In the genomic region with DNA sequence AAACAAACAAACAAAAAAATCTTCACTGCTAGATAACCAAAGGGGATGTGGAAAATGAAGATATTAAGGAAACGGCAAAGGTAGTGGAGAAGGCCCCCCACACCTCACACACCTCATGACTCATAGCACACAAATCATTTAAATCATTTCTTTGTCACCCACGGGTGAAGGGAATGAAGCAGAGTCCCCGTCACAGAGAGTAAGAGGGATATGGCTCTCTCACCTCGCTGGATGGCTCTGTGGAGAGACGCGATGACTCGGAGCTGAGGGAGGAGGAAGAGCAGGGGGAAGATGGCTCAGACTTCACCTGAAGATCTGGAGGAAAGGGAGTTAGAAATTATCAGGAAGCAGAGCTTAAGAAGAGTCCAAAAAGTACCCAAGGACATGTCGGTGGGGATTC, we compare ENCODE assay signal across 10 cellular contexts. TPM values are rescaled to one million over a fixed set of nuclear protein-coding genes. Genes with fewer than 3 reads are reported as not detected.
DNase-seq lines count a peak whose midpoint lies in the region; ATAC-seq and TF ChIP-seq lines count a peak whose summit lies in the region.
"Had no signal": no experiment of that assay in that cellular context is flagged by ENCODE, and none has a peak within 500 bp of the region (broad histone marks: within the 10 kb centered on the region; RNA-seq: fewer than 3 reads in every experiment).

No MANE protein-coding gene starts in this region.

- in situ Hi-C loops in GM13976 (cut with MboI; ENCODE audit: low sequenced_read_pairs, unreplicated experiment): no loop called here

- H3K27ac Mint-ChIP-seq in dendritic cell treated with granulocyte-macrophage colony-stimulating factor and Interleukin-4, amounts not matched to agents 40 ng/mL and 50 ng/mL, for 4 days: peak overlapping the region; percentile 98
- H3K27ac Mint-ChIP-seq in natural killer cell treated with Interleukin-12 subunit alpha and Interleukin-12 subunit beta and Interleukin-15 and Interleukin-18, amount 100 ng/mL, for 72 hours: peak overlapping the region; percentile 95 to 96

- intact Hi-C loops in dendritic cell treated with granulocyte-macrophage colony-stimulating factor and Interleukin-4, amounts not matched to agents 40 ng/mL and 50 ng/mL, for 4 days (cut with micrococcal nuclease): loop anchor here (1.0 to 5.0 kb wide), 2 partner anchors 26 to 50 kb away; partner anchors contain the start of genes AGPAT1 and RNF5

- ATAC-seq in natural killer cell treated with Interleukin-12 subunit alpha and Interleukin-12 subunit beta and Interleukin-15 and Interleukin-18, amount 100 ng/mL, for 72 hours: no peak
- no peak for ATAC-seq in HG03457 (IDR thresholded peaks at IDR 0.05; ENCODE audit: unreplicated experiment)
- no peak for ATAC-seq in HG02623 (IDR thresholded peaks at IDR 0.05; ENCODE audit: unreplicated experiment)

- H3K27me3 ChIP-seq in AG04450 (ENCODE audit: control insufficient read depth, insufficient read depth, low read length): no peaks in the 10 kb centered on the region

- DNase-seq in AG04450 (ENCODE audit: low read depth, low spot score) (no peak), pons (ENCODE audit: low spot score) (no peak), GM13976 (ENCODE audit: low spot score) (no peak)
- DNase-seq in Jurkat, Clone E6-1 (ENCODE audit: low read depth, low spot score): no peak
- no peak for DNase-seq in natural killer cell treated with Interleukin-12 subunit alpha and Interleukin-12 subunit beta and Interleukin-15 and Interleukin-18, amount 100 ng/mL, for 72 hours (ENCODE audit: low spot score)
- DNase-seq: activated CD4-positive, alpha-beta T cell treated with anti-CD3 and anti-CD28 coated beads, Interleukin-2, amount 50 U/mL, for 4 hours; Kasumi-1 had no signal

- H3K27ac ChIP-seq in AG04450 (ENCODE audit: low read depth, low read length): no peak overlapping the region

- H3K4me1 Mint-ChIP-seq in dendritic cell treated with granulocyte-macrophage colony-stimulating factor and Interleukin-4, amounts not matched to agents 40 ng/mL and 50 ng/mL, for 4 days (ENCODE audit: low read depth): peaks cover 64% of the 10 kb centered on the region
- peaks cover 42 to 51% of the 10 kb centered on the region in 2 donors for H3K4me1 Mint-ChIP-seq in natural killer cell treated with Interleukin-12 subunit alpha and Interleukin-12 subunit beta and Interleukin-15 and Interleukin-18, amount 100 ng/mL, for 72 hours (ENCODE audit: low read depth in 2 of 2)

- peaks cover 3% of the 10 kb centered on the region; the same call in 1 of the 2 replicates for H3K9me3 ChIP-seq in AG04450 (ENCODE audit: control insufficient read depth, insufficient read depth, low read length)

- peak overlapping the region; percentile 98 for H3K4me3 Mint-ChIP-seq in dendritic cell treated with granulocyte-macrophage colony-stimulating factor and Interleukin-4, amounts not matched to agents 40 ng/mL and 50 ng/mL, for 4 days
- peak overlapping the region; percentile 98 for H3K4me3 Mint-ChIP-seq in natural killer cell treated with Interleukin-12 subunit alpha and Interleukin-12 subunit beta and Interleukin-15 and Interleukin-18, amount 100 ng/mL, for 72 hours

- H3K9me3 Mint-ChIP-seq in dendritic cell treated with granulocyte-macrophage colony-stimulating factor and Interleukin-4, amounts not matched to agents 40 ng/mL and 50 ng/mL, for 4 days: no peaks in the 10 kb centered on the region
- H3K9me3 Mint-ChIP-seq in natural killer cell treated with Interleukin-12 subunit alpha and Interleukin-12 subunit beta and Interleukin-15 and Interleukin-18, amount 100 ng/mL, for 72 hours: no peaks in the 10 kb centered on the region

- no peak for TF ChIP-seq CTCF in AG04450 (IDR thresholded peaks at IDR 0.05; ENCODE audit: low read depth, low read length)
- no peak for TF ChIP-seq CTCF in GM13976 (IDR thresholded peaks at IDR 0.05; ENCODE audit: borderline replicate concordance, control extremely low read depth, extremely low read depth, insufficient read depth, missing control alignments)

- H3K27me3 Mint-ChIP-seq in dendritic cell treated with granulocyte-macrophage colony-stimulating factor and Interleukin-4, amounts not matched to agents 40 ng/mL and 50 ng/mL, for 4 days: no peaks in the 10 kb centered on the region
- H3K27me3 Mint-ChIP-seq in natural killer cell treated with Interleukin-12 subunit alpha and Interleukin-12 subunit beta and Interleukin-15 and Interleukin-18, amount 100 ng/mL, for 72 hours: no peaks in the 10 kb centered on the region

- peaks cover 62% of the 10 kb centered on the region for H3K36me3 Mint-ChIP-seq in dendritic cell treated with granulocyte-macrophage colony-stimulating factor and Interleukin-4, amounts not matched to agents 40 ng/mL and 50 ng/mL, for 4 days (ENCODE audit: low read depth)
- H3K36me3 Mint-ChIP-seq in natural killer cell treated with Interleukin-12 subunit alpha and Interleukin-12 subunit beta and Interleukin-15 and Interleukin-18, amount 100 ng/mL, for 72 hours: peaks cover 24% of the 10 kb centered on the region

- H3K4me3 ChIP-seq in AG04450 (ENCODE audit: low read depth, low read length): peak overlapping the region; percentile 98
- peak overlapping the region; percentile 100 for H3K4me3 ChIP-seq in Jurkat, Clone E6-1 (ENCODE audit: low read length)

- POLR2A ChIA-PET in AG04450 (lab: Yijun Ruan, JAX): interaction anchor here (0.6 to 2.7 kb wide), 2 partner anchors 8 to 10 kb away, joined by 3 to 8 read pairs; no protein-coding TSS in a partner anchor

- CTCF ChIA-PET in AG04450 (lab: Charles Lee): interaction anchor here (1.2 to 4.6 kb wide), 4 partner anchors 9 to 79 kb away, joined by 3 to 44 read pairs (median 11); no protein-coding TSS in a partner anchor

RNA-seq across cellular contexts. Expression of gene ATF6B, which starts 1.2 kb away (rescaled TPM):
- polyA plus RNA-seq in AG04450 (2011; rRNA removed): 39.2 and 60.0 TPM in 2 replicates
- 43.7 and 58.2 TPM in 2 replicates for polyA minus RNA-seq in AG04450 (2011; rRNA and poly(A)+ RNA removed)
- 83.4 TPM for polyA plus RNA-seq in Jurkat, Clone E6-1 (2012; ENCODE audit: insufficient read depth, insufficient read length)
- total RNA-seq in natural killer cell treated with Interleukin-12 subunit alpha and Interleukin-12 subunit beta and Interleukin-15 and Interleukin-18, amount 100 ng/mL, for 72 hours: 100 to 1,000 TPM; 125 to 132 TPM

RNA-seq across cellular contexts. Expression of gene FKBPL, which starts 3.2 kb away (rescaled TPM):
- 3.1 and 3.8 TPM in 2 replicates for polyA plus RNA-seq in AG04450 (2011; rRNA removed)
- 3.0 and 3.6 TPM in 2 replicates for polyA minus RNA-seq in AG04450 (2011; rRNA and poly(A)+ RNA removed)
- 12.4 TPM for polyA plus RNA-seq in Jurkat, Clone E6-1 (2012; ENCODE audit: insufficient read depth, insufficient read length)
- 1 to 10 TPM; 5.5 to 6.0 TPM for total RNA-seq in natural killer cell treated with Interleukin-12 subunit alpha and Interleukin-12 subunit beta and Interleukin-15 and Interleukin-18, amount 100 ng/mL, for 72 hours

RNA-seq across cellular contexts. Expression of gene TNXB, which starts 17.7 kb away (rescaled TPM):
- polyA plus RNA-seq in AG04450 (2011; rRNA removed): 0.25 and 0.35 TPM in 2 replicates
- 0.14 and 1.7 TPM in 2 replicates for polyA minus RNA-seq in AG04450 (2011; rRNA and poly(A)+ RNA removed)
- 2.7 TPM for polyA plus RNA-seq in Jurkat, Clone E6-1 (2012; ENCODE audit: insufficient read depth, insufficient read length)
- 1 to 10 TPM; 3.8 to 6.7 TPM for total RNA-seq in natural killer cell treated with Interleukin-12 subunit alpha and Interleukin-12 subunit beta and Interleukin-15 and Interleukin-18, amount 100 ng/mL, for 72 hours

RNA-seq across cellular contexts. Expression of gene PRRT1, which starts 24.9 kb away (rescaled TPM):
- polyA plus RNA-seq in AG04450 (2011; rRNA removed): 0.27 and 0.47 TPM in 2 replicates
- polyA minus RNA-seq in AG04450 (2011; rRNA and poly(A)+ RNA removed): 0.13 TPM in 1 of 2 replicates, not detected in the other
- polyA plus RNA-seq in Jurkat, Clone E6-1 (2012; ENCODE audit: insufficient read depth, insufficient read length): 1.2 TPM
- under 1 TPM; 0.17 to 0.33 TPM for total RNA-seq in natural killer cell treated with Interleukin-12 subunit alpha and Interleukin-12 subunit beta and Interleukin-15 and Interleukin-18, amount 100 ng/mL, for 72 hours

RNA-seq across cellular contexts. Expression of gene PPT2, which starts 27.1 kb away (rescaled TPM):
- 12.6 and 14.1 TPM in 2 replicates for polyA plus RNA-seq in AG04450 (2011; rRNA removed)
- 9.4 and 10.3 TPM in 2 replicates for polyA minus RNA-seq in AG04450 (2011; rRNA and poly(A)+ RNA removed)
- polyA plus RNA-seq in Jurkat, Clone E6-1 (2012; ENCODE audit: insufficient read depth, insufficient read length): 27.3 TPM
- 10 to 100 TPM; 10.8 to 32.3 TPM for total RNA-seq in natural killer cell treated with Interleukin-12 subunit alpha and Interleukin-12 subunit beta and Interleukin-15 and Interleukin-18, amount 100 ng/mL, for 72 hours
